Comparison of ENCODE assay signal across 16 cellular contexts in genomic region chr7:156080596-156080995, GRCh38.
"Had no signal": no experiment of that assay in that cellular context is flagged by ENCODE, and none has a peak within 500 bp of the region (broad histone marks: within the 10 kb centered on the region; RNA-seq: fewer than 3 reads in every experiment).

No MANE protein-coding gene starts in this region.

- H3K27ac ChIP-seq: esophagus muscularis mucosa, gastroesophageal sphincter, left ventricle myocardium inferior, parathyroid adenoma, prostate gland, skin epidermis, stomach had no signal

- H3K4me1 ChIP-seq: gastroesophageal sphincter, left ventricle myocardium inferior, parathyroid adenoma, prostate gland, stomach had no signal

- H3K9me3 ChIP-seq: esophagus muscularis mucosa, gastroesophageal sphincter, left ventricle myocardium inferior, prostate gland, stomach had no signal

- H3K4me3 ChIP-seq: esophagus muscularis mucosa, gastroesophageal sphincter, left ventricle myocardium inferior, lung, prostate gland, skin epidermis, stomach had no signal

- DNase-seq: effector memory CD4-positive, alpha-beta T cell; immature natural killer cell; left ventricle myocardium inferior; mesenchymal stem cell; naive B cell; occipital lobe; stimulated activated naive CD4-positive, alpha-beta T cell; stomach; substantia nigra had no signal

- H3K36me3 ChIP-seq: esophagus muscularis mucosa, gastroesophageal sphincter, left ventricle myocardium inferior, prostate gland, stomach had no signal

- ATAC-seq: gastroesophageal sphincter, sciatic nerve had no signal

- H3K27me3 ChIP-seq: esophagus muscularis mucosa, gastroesophageal sphincter, stomach had no signal
